30 cellular contexts compared by ENCODE assay signal in the genomic region with DNA sequence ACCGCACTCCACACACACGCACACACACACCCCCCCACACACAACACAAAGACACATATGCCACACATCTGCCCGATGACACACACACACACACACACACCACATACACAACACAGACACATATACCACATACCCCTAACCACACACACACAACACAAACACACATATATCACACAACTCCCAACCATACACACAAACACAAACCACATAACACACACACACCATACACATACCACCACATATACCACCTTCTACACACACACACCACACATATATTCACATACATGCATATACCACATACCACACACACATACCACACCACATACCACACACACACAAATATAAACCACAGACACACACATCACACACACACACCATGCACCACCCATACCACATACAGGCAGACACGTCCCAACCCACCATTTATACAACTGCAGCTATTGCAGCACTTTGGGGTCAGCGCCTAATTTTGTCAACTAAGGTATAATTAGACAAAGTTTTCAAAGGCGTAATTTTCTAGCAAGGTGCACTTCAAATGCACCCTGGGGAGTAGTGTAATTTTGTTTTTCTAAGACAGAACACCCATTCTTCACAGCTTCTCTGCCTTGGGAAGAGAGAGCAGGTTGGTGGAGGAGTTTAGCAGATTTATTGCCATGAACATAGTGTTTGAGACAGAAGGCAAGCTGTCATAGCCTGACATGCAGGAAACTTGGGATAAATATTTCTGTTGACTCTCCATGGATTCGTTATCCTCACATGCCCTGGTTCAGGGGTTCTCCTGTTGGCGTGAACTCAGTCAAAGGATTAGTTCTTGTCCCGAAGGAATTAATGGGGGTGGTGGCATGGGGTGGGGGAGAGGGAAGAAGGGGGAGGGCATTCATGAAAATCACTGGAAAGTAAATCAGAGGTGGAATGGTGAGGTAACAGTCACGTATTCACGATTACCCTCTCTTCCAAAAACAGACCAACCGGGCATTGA.
DNase-seq lines count a peak whose midpoint lies in the region; ATAC-seq, FAIRE-seq and TF ChIP-seq lines count a peak whose summit lies in the region.
"Had no signal": no experiment of that assay in that cellular context is flagged by ENCODE, and none has a peak within 500 bp of the region (broad histone marks: within the 10 kb centered on the region; RNA-seq: fewer than 3 reads in every experiment).

No MANE protein-coding gene starts in this region.

- TF ChIP-seq CTCF in K562 (IDR thresholded peaks at IDR 0.05 in 2 of 3, conservative IDR thresholded peaks at IDR 0.05 in 1 of 3; ENCODE audit: insufficient read depth in 2 of 3, low read depth in 1 of 3, low read length in 3 of 3) (no peak), type B pancreatic cell (conservative IDR thresholded peaks at IDR 0.05) (no peak)

- no peaks in the 10 kb centered on the region for H3K79me2 ChIP-seq in K562 (ENCODE audit: control insufficient read depth, insufficient read depth, low read length)

- WGBS in K562 (ENCODE audit: insufficient coverage, low coverage, missing lambda C conversion rate) = 72% methylated on average over 12 of the region's 12 CpGs

- H3K27ac ChIP-seq in K562 (ENCODE audit: extremely low read depth, low read depth, low read length) = no peak overlapping the region
- H3K27ac ChIP-seq: BLaER1, GM23248, lower lobe of right lung, PC-9, upper lobe of left lung had no signal

- ATAC-seq in activated naive CD8-positive, alpha-beta T cell treated with anti-CD3 and anti-CD28 coated beads, Interleukin-2, amount 10 ng/mL, durations not matched to agents 7 days and 5 days (ENCODE audit: low read depth) = no peak
- ATAC-seq in activated naive CD8-positive, alpha-beta T cell treated with anti-CD3 and anti-CD28 coated beads, Interleukin-2, amount 50 U/mL, for 24 hours = no peak
- ATAC-seq in K562 (no peak), GM21619 (IDR thresholded peaks at IDR 0.05; ENCODE audit: unreplicated experiment) (no peak)
- ATAC-seq: naive thymus-derived CD8-positive, alpha-beta T cell; Right ventricle myocardium inferior; SK-N-SH treated with all-trans-retinoic acid at 6 μM for 48 hours; stimulated activated effector memory CD8-positive, alpha-beta T cell treated with anti-CD3 and anti-CD28 coated beads, Interleukin-12 subunit alpha, Interleukin-12 subunit beta, amount 100 ng/mL, for 72 hours had no signal

- H3K4me3 ChIP-seq in K562 = no peak overlapping the region
- H3K4me3 ChIP-seq: BLaER1, GM23248, lower lobe of right lung, PC-9, upper lobe of left lung had no signal

- peaks cover 4% of the 10 kb centered on the region for H3K36me3 Mint-ChIP-seq in activated naive CD8-positive, alpha-beta T cell treated with anti-CD3 and anti-CD28 coated beads, Interleukin-2, amount 10 ng/mL, durations not matched to agents 7 days and 5 days
- peaks cover 3% of the 10 kb centered on the region for H3K36me3 Mint-ChIP-seq in activated naive CD8-positive, alpha-beta T cell treated with anti-CD3 and anti-CD28 coated beads, Interleukin-2, amount 50 U/mL, for 24 hours (ENCODE audit: low read depth)
- H3K36me3 Mint-ChIP-seq in type B pancreatic cell = no peaks in the 10 kb centered on the region
- H3K36me3 Mint-ChIP-seq: activated naive CD4-positive, alpha-beta T cell treated with anti-CD3 and anti-CD28 coated beads, Interleukin-2, amount 10 ng/mL, durations not matched to agents 7 days and 5 days; stimulated activated effector memory CD8-positive, alpha-beta T cell treated with anti-CD3 and anti-CD28 coated beads, Interleukin-12 subunit alpha, Interleukin-12 subunit beta, amount 100 ng/mL, for 72 hours had no signal

- no peak overlapping the region for H3K9ac ChIP-seq in K562 (ENCODE audit: insufficient read depth in 1 of 2, low read depth in 2 of 2, low read length in 2 of 2)
- H3K9ac ChIP-seq: BLaER1, GM23248 had no signal

- no peaks in the 10 kb centered on the region for H3K9me1 ChIP-seq in K562 (ENCODE audit: control insufficient read depth, insufficient read depth, low read length)

- no peak overlapping the region for H3K4me2 ChIP-seq in K562 (ENCODE audit: insufficient read depth, low read length)
- H3K4me2 ChIP-seq: BLaER1, PC-9 had no signal

- H3K4me3 Mint-ChIP-seq in activated naive CD8-positive, alpha-beta T cell treated with anti-CD3 and anti-CD28 coated beads, Interleukin-2, amount 10 ng/mL, durations not matched to agents 7 days and 5 days = no peak overlapping the region
- H3K4me3 Mint-ChIP-seq in activated naive CD8-positive, alpha-beta T cell treated with anti-CD3 and anti-CD28 coated beads, Interleukin-2, amount 50 U/mL, for 24 hours = no peak overlapping the region
- H3K4me3 Mint-ChIP-seq in type B pancreatic cell = peak overlapping the region; percentile 2
- H3K4me3 Mint-ChIP-seq: activated CD4-positive, alpha-beta memory T cell treated with anti-CD3 and anti-CD28 coated beads, Interleukin-2, amount 10 ng/mL, durations not matched to agents 7 days and 5 days; activated naive CD4-positive, alpha-beta T cell treated with anti-CD3 and anti-CD28 coated beads, Interleukin-2, amount 10 ng/mL, durations not matched to agents 7 days and 5 days; HFFc6; naive thymus-derived CD8-positive, alpha-beta T cell; stimulated activated effector memory CD8-positive, alpha-beta T cell treated with anti-CD3 and anti-CD28 coated beads, Interleukin-12 subunit alpha, Interleukin-12 subunit beta, amount 100 ng/mL, for 72 hours had no signal

- H3K27me3 ChIP-seq in K562 (ENCODE audit: control insufficient read depth in 2 of 2, insufficient read depth in 2 of 2, low read length in 2 of 2) = no peaks in the 10 kb centered on the region
- H3K27me3 ChIP-seq: BLaER1, upper lobe of left lung had no signal

- no peak overlapping the region for H2AFZ ChIP-seq in K562 (ENCODE audit: low read depth, low read length)
- H2AFZ ChIP-seq: GM23248, PC-9 had no signal

- no TSS peak for BruUV-seq in K562 (replicated peaks; lab: Mats Ljungman, UMichigan)

- DNase-seq in activated naive CD8-positive, alpha-beta T cell treated with anti-CD3 and anti-CD28 coated beads, Interleukin-2, amount 10 ng/mL, durations not matched to agents 7 days and 5 days = no peak
- DNase-seq in activated naive CD8-positive, alpha-beta T cell treated with anti-CD3 and anti-CD28 coated beads, Interleukin-2, amount 50 U/mL, for 24 hours = no peak
- DNase-seq in NCI-H1694 (lab: John Stamatoyannopoulos, UW) (peak; percentile 49), K562 (ENCODE audit: extremely low read depth in 1 of 4, low spot score in 3 of 4) (no peak), type B pancreatic cell (ENCODE audit: extremely low spot score, unreplicated experiment) (no peak), KBM-7 (no peak), SW 1271 (lab: John Stamatoyannopoulos, UW) (no peak)
- DNase-seq: activated CD4-positive, alpha-beta memory T cell treated with anti-CD3 and anti-CD28 coated beads, Interleukin-2, amount 10 ng/mL, durations not matched to agents 7 days and 5 days; activated naive CD4-positive, alpha-beta T cell treated with anti-CD3 and anti-CD28 coated beads, Interleukin-2, amount 10 ng/mL, durations not matched to agents 7 days and 5 days; Caco-2; DMS79; GM23248; HFFc6; KG1; kidney glomerular epithelial cell; lower lobe of right lung; naive thymus-derived CD8-positive, alpha-beta T cell; NCI-H1105; NCI-H2081 treated with DMSO at 0.1 percent for 48 hours; PC-9; substantia nigra had no signal

- no peaks in the 10 kb centered on the region for H3K36me3 ChIP-seq in K562 (ENCODE audit: control insufficient read depth, insufficient read depth, low read length)
- H3K36me3 ChIP-seq: BLaER1, lower lobe of right lung, upper lobe of left lung had no signal

- H3K4me1 ChIP-seq in K562 (replicated peaks in 1 of 2; ENCODE audit: control insufficient read depth in 2 of 2, insufficient read depth in 2 of 2, low read length in 2 of 2) = peaks cover 0 to 2% of the 10 kb centered on the region in 2 experiments; a peak in 1 of 5 replicates
- H3K4me1 ChIP-seq: Caco-2, lower lobe of right lung, upper lobe of left lung had no signal

- H3K27me3 Mint-ChIP-seq in activated naive CD8-positive, alpha-beta T cell treated with anti-CD3 and anti-CD28 coated beads, Interleukin-2, amount 10 ng/mL, durations not matched to agents 7 days and 5 days = no peaks in the 10 kb centered on the region
- H3K27me3 Mint-ChIP-seq in activated naive CD8-positive, alpha-beta T cell treated with anti-CD3 and anti-CD28 coated beads, Interleukin-2, amount 50 U/mL, for 24 hours = peaks cover 7% of the 10 kb centered on the region
- H3K27me3 Mint-ChIP-seq in type B pancreatic cell = no peaks in the 10 kb centered on the region
- H3K27me3 Mint-ChIP-seq: naive thymus-derived CD8-positive, alpha-beta T cell had no signal

- H4K20me1 ChIP-seq in K562 (replicated peaks; ENCODE audit: control insufficient read depth, insufficient read depth, low read length) = no peaks in the 10 kb centered on the region
- H4K20me1 ChIP-seq: BLaER1 had no signal

- no peaks in the 10 kb centered on the region for H3K9me3 ChIP-seq in K562 (replicated peaks; ENCODE audit: control insufficient read depth, insufficient read depth, low read depth, low read length)
- H3K9me3 ChIP-seq: Caco-2, lower lobe of right lung, upper lobe of left lung had no signal

- no peak for TF ChIP-seq EP300 in K562 (IDR thresholded peaks at IDR 0.05; ENCODE audit: low read length)

- CTCF ChIA-PET in K562 (lab: Yijun Ruan, JAX; ENCODE audit: low intra/inter-chr PET ratio) = no interaction called here

- peak overlapping the region; percentile 32 for H3K27ac Mint-ChIP-seq in activated naive CD8-positive, alpha-beta T cell treated with anti-CD3 and anti-CD28 coated beads, Interleukin-2, amount 10 ng/mL, durations not matched to agents 7 days and 5 days
- H3K27ac Mint-ChIP-seq in activated naive CD8-positive, alpha-beta T cell treated with anti-CD3 and anti-CD28 coated beads, Interleukin-2, amount 50 U/mL, for 24 hours = no peak overlapping the region
- no peak overlapping the region for H3K27ac Mint-ChIP-seq in type B pancreatic cell
- H3K27ac Mint-ChIP-seq: activated CD4-positive, alpha-beta memory T cell treated with anti-CD3 and anti-CD28 coated beads, Interleukin-2, amount 10 ng/mL, durations not matched to agents 7 days and 5 days; activated naive CD4-positive, alpha-beta T cell treated with anti-CD3 and anti-CD28 coated beads, Interleukin-2, amount 10 ng/mL, durations not matched to agents 7 days and 5 days; HFFc6; stimulated activated effector memory CD8-positive, alpha-beta T cell treated with anti-CD3 and anti-CD28 coated beads, Interleukin-12 subunit alpha, Interleukin-12 subunit beta, amount 100 ng/mL, for 72 hours had no signal

- POLR2A ChIA-PET in activated naive CD8-positive, alpha-beta T cell treated with anti-CD3 and anti-CD28 coated beads, Interleukin-2, amount 10 ng/mL, durations not matched to agents 7 days and 5 days (lab: Charles Lee) = no interaction called here
- POLR2A ChIA-PET in K562 (lab: Yijun Ruan, JAX) = no interaction called here

- no peak for TF ChIP-seq POLR2A in K562 (conservative IDR thresholded peaks at IDR 0.05)

- H3K9me3 Mint-ChIP-seq in activated naive CD8-positive, alpha-beta T cell treated with anti-CD3 and anti-CD28 coated beads, Interleukin-2, amount 10 ng/mL, durations not matched to agents 7 days and 5 days = no peaks in the 10 kb centered on the region
- H3K9me3 Mint-ChIP-seq in activated naive CD8-positive, alpha-beta T cell treated with anti-CD3 and anti-CD28 coated beads, Interleukin-2, amount 50 U/mL, for 24 hours = peaks cover 4% of the 10 kb centered on the region
- peaks cover 6% of the 10 kb centered on the region for H3K9me3 Mint-ChIP-seq in type B pancreatic cell
- H3K9me3 Mint-ChIP-seq: activated CD4-positive, alpha-beta memory T cell treated with anti-CD3 and anti-CD28 coated beads, Interleukin-2, amount 10 ng/mL, durations not matched to agents 7 days and 5 days; activated naive CD4-positive, alpha-beta T cell treated with anti-CD3 and anti-CD28 coated beads, Interleukin-2, amount 10 ng/mL, durations not matched to agents 7 days and 5 days; HFFc6; stimulated activated effector memory CD8-positive, alpha-beta T cell treated with anti-CD3 and anti-CD28 coated beads, Interleukin-12 subunit alpha, Interleukin-12 subunit beta, amount 100 ng/mL, for 72 hours had no signal

- peaks cover 1% of the 10 kb centered on the region for H3K4me1 Mint-ChIP-seq in activated naive CD8-positive, alpha-beta T cell treated with anti-CD3 and anti-CD28 coated beads, Interleukin-2, amount 10 ng/mL, durations not matched to agents 7 days and 5 days
- peaks cover 3% of the 10 kb centered on the region for H3K4me1 Mint-ChIP-seq in activated naive CD8-positive, alpha-beta T cell treated with anti-CD3 and anti-CD28 coated beads, Interleukin-2, amount 50 U/mL, for 24 hours
- peaks cover 28% of the 10 kb centered on the region for H3K4me1 Mint-ChIP-seq in type B pancreatic cell (ENCODE audit: unreplicated experiment)
- H3K4me1 Mint-ChIP-seq: activated CD4-positive, alpha-beta memory T cell treated with anti-CD3 and anti-CD28 coated beads, Interleukin-2, amount 10 ng/mL, durations not matched to agents 7 days and 5 days had no signal

- TF ChIP-seq RAD21 in K562 (CRISPR knock-in tag; conservative IDR thresholded peaks at IDR 0.05 in 1 of 2, IDR thresholded peaks at IDR 0.05 in 1 of 2) = no peak

- in situ Hi-C loops in K562 (cut with MboI) = loop anchor here (25.0 kb wide), 1 partner anchor 550 kb away; the partner anchor contains the start of gene TRIB2
- in situ Hi-C loops in KBM-7 (cut with MboI; ENCODE audit: low pct_unique_long_range_greater_than_20kb, low sequenced_read_pairs) = no loop called here

- peak; percentile 15 for FAIRE-seq in K562 (lab: Jason Lieb, UNC)
- FAIRE-seq: endothelial cell of umbilical vein, frontal cortex, G401.6 had no signal

- intact Hi-C loops in K562 (cut with micrococcal nuclease) = loop anchor here (10.0 kb wide), 2 partner anchors 108 to 442 kb away; no protein-coding TSS in a partner anchor
